In genomic region chr11:27839226-27839913, GRCh38 we compare ENCODE assay signal across 9 cellular contexts.
A peak's percentile ranks its signal among the peaks of the same experiment; 100 is the strongest.
DNase-seq lines count a peak whose midpoint lies in the region; ATAC-seq and TF ChIP-seq lines count a peak whose summit lies in the region.
"Had no signal": no experiment of that assay in that cellular context is flagged by ENCODE, and none has a peak within 500 bp of the region (broad histone marks: within the 10 kb centered on the region; RNA-seq: fewer than 3 reads in every experiment).

No MANE protein-coding gene starts in this region.

- no peaks in the 10 kb centered on the region for H3K9me3 ChIP-seq in MM.1S (replicated peaks; ENCODE audit: insufficient read depth, low read length)

- H3K9me2 ChIP-seq in MM.1S (replicated peaks; ENCODE audit: insufficient read depth, low read length), result no peaks in the 10 kb centered on the region

- no peak overlapping the region for H3K27ac Mint-ChIP-seq in neural crest cell (ENCODE audit: unreplicated experiment)
- H3K27ac Mint-ChIP-seq: activated naive CD8-positive, alpha-beta T cell had no signal

- H3K4me2 ChIP-seq in MM.1S (ENCODE audit: low read depth, low read length), result no peak overlapping the region

- H2AFZ ChIP-seq in MM.1S (ENCODE audit: low read length), result peak overlapping the region; percentile 24; the same call in 1 of the 2 replicates

- H3K27ac ChIP-seq in MM.1S (ENCODE audit: low read length) (no peak overlapping the region), brain microvascular endothelial cell (no peak overlapping the region)

- no peak overlapping the region for H3K4me3 ChIP-seq in MM.1S (ENCODE audit: low read length)
- no peak overlapping the region for H3K4me3 ChIP-seq in brain microvascular endothelial cell (ENCODE audit: low read depth, low read length)

- H3K4me1 Mint-ChIP-seq in neural crest cell, result no peaks in the 10 kb centered on the region

- no peak overlapping the region for H3K9ac ChIP-seq in MM.1S (ENCODE audit: low read length)

- H3K36me3 ChIP-seq in MM.1S (replicated peaks; ENCODE audit: insufficient read depth, low read length) (no peaks in the 10 kb centered on the region), brain microvascular endothelial cell (replicated peaks) (no peaks in the 10 kb centered on the region)

- no peak overlapping the region for H3K4me3 Mint-ChIP-seq in neural crest cell
- H3K4me3 Mint-ChIP-seq: activated naive CD8-positive, alpha-beta T cell had no signal

- in situ Hi-C loops in brain microvascular endothelial cell (cut with HindIII; ENCODE audit: low pct_ligation_motif_present, low sequenced_read_pairs), result no loop called here

- no peaks in the 10 kb centered on the region for H3F3A ChIP-seq in MM.1S (ENCODE audit: insufficient read depth, low read length)

- H3K36me3 Mint-ChIP-seq in neural crest cell (ENCODE audit: low read depth), result no peaks in the 10 kb centered on the region
- H3K36me3 Mint-ChIP-seq: activated naive CD8-positive, alpha-beta T cell had no signal

- H3K27me3 ChIP-seq in MM.1S (replicated peaks; ENCODE audit: insufficient read depth, low read length), result no peaks in the 10 kb centered on the region
- no peaks in the 10 kb centered on the region for H3K27me3 ChIP-seq in brain microvascular endothelial cell (replicated peaks)

- no peaks in the 10 kb centered on the region for H4K20me1 ChIP-seq in MM.1S (ENCODE audit: insufficient read depth, low read length)

- no peaks in the 10 kb centered on the region for H3K79me2 ChIP-seq in MM.1S (ENCODE audit: low read length)

- no peaks in the 10 kb centered on the region for H3K4me1 ChIP-seq in MM.1S (ENCODE audit: low read length)

- peaks cover 19% of the 10 kb centered on the region for H3K27me3 Mint-ChIP-seq in neural crest cell (ENCODE audit: low read depth)

- H3K9me3 Mint-ChIP-seq in neural crest cell, result no peaks in the 10 kb centered on the region

- DNase-seq in MM.1S, result peak; percentile 45
- peak; percentile 11 for DNase-seq in brain microvascular endothelial cell
- DNase-seq in neural crest cell (ENCODE audit: low read depth, low spot score), result no peak
- DNase-seq in activated CD4-positive, alpha-beta T cell treated with anti-CD3 and anti-CD28 coated beads, Interleukin-2, amount 50 U/mL, for 48 hours, result no peak

- TF ChIP-seq CTCF in GM12872 (IDR thresholded peaks at IDR 0.05; ENCODE audit: insufficient read depth, low read depth, low read length) (peak; percentile 45), MM.1S (IDR thresholded peaks at IDR 0.05; ENCODE audit: low read length) (peak; percentile 51), brain microvascular endothelial cell (IDR thresholded peaks at IDR 0.05; ENCODE audit: low read depth, low read length, missing control alignments) (peak; percentile 61), neural crest cell (conservative IDR thresholded peaks at IDR 0.05) (peak; percentile 49)

- ATAC-seq in GM19455 (IDR thresholded peaks at IDR 0.05; ENCODE audit: unreplicated experiment), result no peak
- no peak for ATAC-seq in GM21423 (IDR thresholded peaks at IDR 0.05; ENCODE audit: unreplicated experiment)
- no peak for ATAC-seq in GM18517 (IDR thresholded peaks at IDR 0.05; ENCODE audit: unreplicated experiment)

Comparison
In these comparisons a context has a peak if more than half of its experiments do, and no peak if none do; other contexts are left out.
1. DNase-seq: peak in MM.1S (single experiment) and brain microvascular endothelial cell (single experiment); none in neural crest cell (single experiment) and activated CD4-positive, alpha-beta T cell treated with anti-CD3 and anti-CD28 coated beads, Interleukin-2, amount 50 U/mL, for 48 hours (0 of 2).
2. Peak in every context shown above with its lines, with median percentiles within 50 percentile points of each other: CTCF ChIP-seq.